22 cellular contexts compared by ENCODE assay signal in genomic region chr6:20954325-20954724, GRCh38.
DNase-seq lines count a peak whose midpoint lies in the region; ATAC-seq, FAIRE-seq and TF ChIP-seq lines count a peak whose summit lies in the region.
"Had no signal": no experiment of that assay in that cellular context is flagged by ENCODE, and none has a peak within 500 bp of the region (broad histone marks: within the 10 kb centered on the region; RNA-seq: fewer than 3 reads in every experiment).

No MANE protein-coding gene starts in this region.

- H3K9me3 ChIP-seq in HUES64 (ENCODE audit: insufficient read depth, low read depth, low read length): no peaks in the 10 kb centered on the region
- H3K9me3 ChIP-seq: esophagus muscularis mucosa, transverse colon had no signal

- H3K4me3 Mint-ChIP-seq in neural crest cell: no peak overlapping the region
- H3K4me3 Mint-ChIP-seq: activated naive CD8-positive, alpha-beta T cell; activated T-helper 1 cell treated with anti-CD3 and anti-CD28 coated beads, Interleukin-12 subunit alpha, Interleukin-12 subunit beta, Interleukin-2, Interleukin-4 antibody, amounts not matched to agents 30 ng/mL and 10 ng/mL and 1 ng/mL, durations not matched to agents 14 hours and 24 hours and 36 hours; CD8-positive, alpha-beta memory T cell; naive thymus-derived CD4-positive, alpha-beta T cell; stimulated activated naive CD8-positive, alpha-beta T cell treated with anti-CD3 and anti-CD28 coated beads, Interleukin-15, amount 100 ng/mL, for 72 hours had no signal

- H3K9me3 Mint-ChIP-seq in neural crest cell: no peaks in the 10 kb centered on the region
- H3K9me3 Mint-ChIP-seq: activated T-helper 1 cell treated with anti-CD3 and anti-CD28 coated beads, Interleukin-12 subunit alpha, Interleukin-12 subunit beta, Interleukin-2, Interleukin-4 antibody, amounts not matched to agents 30 ng/mL and 10 ng/mL and 1 ng/mL, durations not matched to agents 14 hours and 24 hours and 36 hours; CD8-positive, alpha-beta memory T cell; stimulated activated naive CD8-positive, alpha-beta T cell treated with anti-CD3 and anti-CD28 coated beads, Interleukin-15, amount 100 ng/mL, for 72 hours had no signal

- no peaks in the 10 kb centered on the region for H3K36me3 Mint-ChIP-seq in neural crest cell (ENCODE audit: low read depth)

- peak overlapping the region; percentile 77 for H3K27ac Mint-ChIP-seq in neural crest cell (ENCODE audit: unreplicated experiment)
- H3K27ac Mint-ChIP-seq: activated naive CD8-positive, alpha-beta T cell; activated T-helper 1 cell treated with anti-CD3 and anti-CD28 coated beads, Interleukin-12 subunit alpha, Interleukin-12 subunit beta, Interleukin-2, Interleukin-4 antibody, amounts not matched to agents 30 ng/mL and 10 ng/mL and 1 ng/mL, durations not matched to agents 14 hours and 24 hours and 36 hours; CD8-positive, alpha-beta memory T cell; naive thymus-derived CD4-positive, alpha-beta T cell; stimulated activated naive CD8-positive, alpha-beta T cell treated with anti-CD3 and anti-CD28 coated beads, Interleukin-15, amount 100 ng/mL, for 72 hours had no signal

- peaks cover 42% of the 10 kb centered on the region for H3K4me1 ChIP-seq in HUES64 (ENCODE audit: insufficient read depth, low read length)

- no peaks in the 10 kb centered on the region for H3K27me3 ChIP-seq in HUES64 (ENCODE audit: insufficient read depth, low read length)
- H3K27me3 ChIP-seq: esophagus muscularis mucosa, transverse colon had no signal

- DNase-seq in NCI-H146 treated with DMSO at 0.1 percent for 48 hours (lab: John Stamatoyannopoulos, UW; ENCODE audit: unreplicated experiment) (peak; percentile 79), NCI-H774 (lab: John Stamatoyannopoulos, UW) (peak; percentile 71), neural crest cell (ENCODE audit: low read depth, low spot score) (no peak), frontal cortex (ENCODE audit: low spot score in 2 of 2) (no peak), DMS114 treated with DMSO at 0.1 percent for 48 hours (lab: John Stamatoyannopoulos, UW; ENCODE audit: unreplicated experiment) (no peak)
- DNase-seq: activated CD4-positive, alpha-beta T cell treated with anti-CD3 and anti-CD28 coated beads for 4 hours; CD8-positive, alpha-beta memory T cell; HCEC 1CT; left colon; naive thymus-derived CD4-positive, alpha-beta T cell; NCI-H524 treated with DMSO at 0.1 percent for 48 hours; stimulated activated CD4-positive, alpha-beta T cell treated with anti-CD3 and anti-CD28 coated beads, Interleukin-2, amount 100 ng/mL, for 48 hours; stimulated activated naive CD8-positive, alpha-beta T cell treated with anti-CD3 and anti-CD28 coated beads, Interleukin-15, amount 100 ng/mL, for 72 hours; transverse colon had no signal

- 0 out of 2 replicates have a peak overlapping the region, but pooled peaks have one; percentile 6 for H3K27ac ChIP-seq in HUES64 (ENCODE audit: low read depth, low read length)
- H3K27ac ChIP-seq: esophagus muscularis mucosa, KMS-11, transverse colon had no signal

- H3K4me3 ChIP-seq in HUES64 (ENCODE audit: low read length): no peak overlapping the region
- H3K4me3 ChIP-seq: esophagus muscularis mucosa, transverse colon had no signal

- no peak for ATAC-seq in GM18517 (IDR thresholded peaks at IDR 0.05; ENCODE audit: unreplicated experiment)
- ATAC-seq: left colon; naive thymus-derived CD4-positive, alpha-beta T cell; stimulated activated naive CD8-positive, alpha-beta T cell treated with anti-CD3 and anti-CD28 coated beads, Interleukin-15, amount 100 ng/mL, for 72 hours had no signal

- 75% methylated on average over 2 of the region's 2 CpGs for WGBS in HUES64

- H3K36me3 ChIP-seq in HUES64 (ENCODE audit: insufficient read depth, low read length): no peaks in the 10 kb centered on the region
- H3K36me3 ChIP-seq: transverse colon had no signal

- TF ChIP-seq CTCF in neural crest cell (conservative IDR thresholded peaks at IDR 0.05): no peak

- H3K27me3 Mint-ChIP-seq in neural crest cell (ENCODE audit: low read depth): no peaks in the 10 kb centered on the region
- H3K27me3 Mint-ChIP-seq: activated naive CD8-positive, alpha-beta T cell; CD8-positive, alpha-beta memory T cell; naive thymus-derived CD4-positive, alpha-beta T cell; stimulated activated naive CD8-positive, alpha-beta T cell treated with anti-CD3 and anti-CD28 coated beads, Interleukin-15, amount 100 ng/mL, for 72 hours had no signal

- peaks cover 32% of the 10 kb centered on the region for H3K4me1 Mint-ChIP-seq in neural crest cell
- H3K4me1 Mint-ChIP-seq: CD8-positive, alpha-beta memory T cell; stimulated activated naive CD8-positive, alpha-beta T cell treated with anti-CD3 and anti-CD28 coated beads, Interleukin-15, amount 100 ng/mL, for 72 hours had no signal

- no peak overlapping the region for H3K9ac ChIP-seq in HUES64 (ENCODE audit: low read depth, low read length)
- H3K9ac ChIP-seq: KMS-11 had no signal

- no peak for FAIRE-seq in frontal cortex (lab: Jason Lieb, UNC)
- FAIRE-seq: astrocyte, TTC549 had no signal

Comparison
In these comparisons a context has a peak if more than half of its experiments do, and no peak if none do; other contexts are left out.
1. DNase-seq: peak in NCI-H146 treated with DMSO at 0.1 percent for 48 hours (single experiment) and NCI-H774 (single experiment); none in neural crest cell (single experiment), frontal cortex (0 of 2) and DMS114 treated with DMSO at 0.1 percent for 48 hours (single experiment).